Comparison of ENCODE assay signal across 25 cellular contexts in genomic region chr1:193487722-193488121, GRCh38.
"Had no signal": no experiment of that assay in that cellular context is flagged by ENCODE, and none has a peak within 500 bp of the region (broad histone marks: within the 10 kb centered on the region; RNA-seq: fewer than 3 reads in every experiment).

No MANE protein-coding gene starts in this region.

- ATAC-seq: effector memory CD8-positive, alpha-beta T cell; gastroesophageal sphincter; mucosa of descending colon had no signal

- H3K27me3 ChIP-seq: brain microvascular endothelial cell, gastroesophageal sphincter, ovary, spleen, transverse colon had no signal

- H3K4me1 ChIP-seq: gastroesophageal sphincter, transverse colon had no signal

- H3K27ac Mint-ChIP-seq: nephron progenitor cell, progenitor cell of endocrine pancreas had no signal

- H3K4me3 Mint-ChIP-seq: effector memory CD8-positive, alpha-beta T cell; nephron progenitor cell had no signal

- H3K4me3 ChIP-seq: gastroesophageal sphincter, lung, mucosa of descending colon, ovary, spleen, transverse colon had no signal

- H3K36me3 ChIP-seq: brain microvascular endothelial cell, gastroesophageal sphincter, ovary, spleen, transverse colon had no signal

- DNase-seq: activated CD4-positive, alpha-beta T cell treated with anti-CD3 and anti-CD28 coated beads for 4 hours; activated CD4-positive, alpha-beta T cell treated with anti-CD3 and anti-CD28 coated beads, Interleukin-2, amount 50 U/mL, for 48 hours; activated CD8-positive, alpha-beta memory T cell treated with anti-CD3 and anti-CD28 coated beads for 24 hours; activated gamma-delta T cell treated with Interleukin-2 at 50 U/mL for 16 hours; activated naive CD4-positive, alpha-beta T cell treated with anti-CD3 and anti-CD28 coated beads, Interleukin-2, amount 50 U/mL, for 16 hours; amniotic stem cell; brain microvascular endothelial cell; caudate nucleus; cortex of kidney; effector memory CD8-positive, alpha-beta T cell; erythroblast; head of caudate nucleus; hypothalamus; mucosa of descending colon; nephron progenitor cell; ovary; retina; spleen; stimulated activated naive CD4-positive, alpha-beta T cell treated with Interleukin-2 at 50 U/mL for 16 hours; T-helper 9 cell; transverse colon had no signal

- H3K27ac ChIP-seq: brain microvascular endothelial cell, gastroesophageal sphincter, ovary, transverse colon, VCaP had no signal

- H3K9me3 ChIP-seq: mucosa of descending colon, ovary had no signal

- H3K27me3 Mint-ChIP-seq: effector memory CD8-positive, alpha-beta T cell; progenitor cell of endocrine pancreas had no signal
